ENCODE assay signal across 1 cellular context in genomic region chr7:41925946-41926345, GRCh38.
TF ChIP-seq lines count a peak whose summit lies in the region.

No MANE protein-coding gene starts in this region.

TF ChIP-seq in IMR-90, 13 proteins besides CTCF, POLR2A, EP300 and RAD21 (continued from another document):
- TF ChIP-seq USF2 (IDR thresholded peaks at IDR 0.05; ENCODE audit: low read depth, low read length) (no peak), NFE2L2 (IDR thresholded peaks at IDR 0.05; ENCODE audit: low read depth, low read length) (no peak), ELK1 (IDR thresholded peaks at IDR 0.05; ENCODE audit: borderline replicate concordance, low read depth, low read length) (no peak), RCOR1 (IDR thresholded peaks at IDR 0.05; ENCODE audit: insufficient replicate concordance, low read length) (no peak), SMC3 (IDR thresholded peaks at IDR 0.05; ENCODE audit: low read depth, low read length) (no peak)
